1 cellular context compared by ENCODE assay signal in genomic region chr14:91284791-91285548, GRCh38.
TF ChIP-seq lines count a peak whose summit lies in the region.

No MANE protein-coding gene starts in this region.

TF ChIP-seq in SK-N-SH, 30 proteins besides CTCF, POLR2A, EP300 and RAD21 (continued from another document):
- TF ChIP-seq REST (IDR thresholded peaks at IDR 0.05; ENCODE audit: low read depth, low read length) (no peak), GATA2 (CRISPR knock-in tag; IDR thresholded peaks at IDR 0.05) (peak; percentile 75), CHD2 (IDR thresholded peaks at IDR 0.05; ENCODE audit: low read length, partially characterized antibody) (peak; percentile 64), TEAD4 (IDR thresholded peaks at IDR 0.05; ENCODE audit: borderline replicate concordance, insufficient read depth) (0 out of 2 replicates have a peak, but pooled peaks have one; percentile 17), USF2 (IDR thresholded peaks at IDR 0.05; ENCODE audit: borderline replicate concordance, low read depth, low read length) (no peak), ELF1 (IDR thresholded peaks at IDR 0.05) (no peak), POLR2AphosphoS5 (IDR thresholded peaks at IDR 0.05; ENCODE audit: low read depth, low read length) (peak; percentile 70), TCF12 (IDR thresholded peaks at IDR 0.05) (peak; percentile 80), RFX5 (IDR thresholded peaks at IDR 0.05; ENCODE audit: low read length) (no peak)
